ENCODE assay signal across 17 cellular contexts in the genomic region with DNA sequence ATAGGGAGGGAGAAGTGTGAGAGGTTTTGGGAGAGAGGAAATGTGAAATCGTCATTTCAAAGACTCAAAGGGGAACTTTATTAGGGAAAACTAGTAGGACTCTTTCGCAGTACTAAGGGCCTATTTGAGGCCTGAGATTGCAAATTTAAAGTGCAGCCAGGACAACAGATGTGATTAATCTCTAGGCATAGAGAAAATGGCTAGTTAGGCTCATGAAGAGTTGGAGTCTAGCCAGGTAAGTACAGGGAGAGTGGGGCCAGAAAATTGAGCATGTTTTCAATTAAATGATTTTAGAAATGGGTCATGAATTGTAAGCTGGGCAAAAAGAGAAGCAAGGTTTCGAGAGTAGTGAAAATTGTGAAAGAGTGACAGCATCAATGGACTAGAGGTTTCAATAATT.
DNase-seq lines count a peak whose midpoint lies in the region; ATAC-seq and TF ChIP-seq lines count a peak whose summit lies in the region.
"Had no signal": no experiment of that assay in that cellular context is flagged by ENCODE, and none has a peak within 500 bp of the region (broad histone marks: within the 10 kb centered on the region; RNA-seq: fewer than 3 reads in every experiment).

No MANE protein-coding gene starts in this region.

- no peaks in the 10 kb centered on the region for H3K27me3 ChIP-seq in suprapubic skin

- no peaks in the 10 kb centered on the region for H3K36me3 ChIP-seq in suprapubic skin

- no peak for TF ChIP-seq EP300 in suprapubic skin (IDR thresholded peaks at IDR 0.05)

- CTCF ChIA-PET in WTC11 (lab: Charles Lee) = no interaction called here

- peaks cover 11% of the 10 kb centered on the region for H3K4me1 ChIP-seq in suprapubic skin

- peaks cover 5% of the 10 kb centered on the region for H3K4me1 Mint-ChIP-seq in WTC11
- H3K4me1 Mint-ChIP-seq: CD4-positive, CD25-positive, alpha-beta regulatory T cell had no signal

- no peaks in the 10 kb centered on the region for H3K9me3 ChIP-seq in suprapubic skin

- TF ChIP-seq POLR2A in suprapubic skin (IDR thresholded peaks at IDR 0.05) = no peak

- H3K4me3 ChIP-seq in fibroblast of mammary gland (ENCODE audit: control insufficient read depth, low read depth, low read length) = no peak overlapping the region
- no peak overlapping the region for H3K4me3 ChIP-seq in suprapubic skin
- H3K4me3 ChIP-seq: GM12878 had no signal

- DNase-seq in NCI-H82 (lab: John Stamatoyannopoulos, UW) (peak; percentile 27), NCI-H82 treated with DMSO at 0.1 percent for 48 hours (lab: John Stamatoyannopoulos, UW; ENCODE audit: unreplicated experiment) (no peak), NCI-H69 (lab: John Stamatoyannopoulos, UW) (peak; percentile 44), fibroblast of mammary gland (ENCODE audit: low read depth) (peak; percentile 67), suprapubic skin (ENCODE audit: low spot score in 2 of 2) (no peak), anterior cingulate cortex (lab: John Stamatoyannopoulos, UW) (no peak), NCI-H2081 (lab: John Stamatoyannopoulos, UW) (no peak), WTC11 (ENCODE audit: low spot score) (no peak)
- DNase-seq: AML-193; CD4-positive, CD25-positive, alpha-beta regulatory T cell; HCEC 1CT; Kasumi-1; NCI-H1417; NCI-H1930; NCI-H524 treated with DMSO at 0.1 percent for 48 hours; PC-3 had no signal

- no peaks in the 10 kb centered on the region for H3K36me3 Mint-ChIP-seq in WTC11
- H3K36me3 Mint-ChIP-seq: CD4-positive, CD25-positive, alpha-beta regulatory T cell had no signal

- POLR2A ChIA-PET in WTC11 (lab: Charles Lee) = no interaction called here

- 54% methylated on average over 3 of the region's 3 CpGs for WGBS in suprapubic skin

- H3K27ac ChIP-seq in suprapubic skin = peak overlapping the region; percentile 44

- no peak overlapping the region for H3K27ac Mint-ChIP-seq in WTC11

- no peak for TF ChIP-seq CTCF in fibroblast of mammary gland (conservative IDR thresholded peaks at IDR 0.05; ENCODE audit: control insufficient read depth, insufficient read depth, low read depth, low read length)
- no peak for TF ChIP-seq CTCF in suprapubic skin (IDR thresholded peaks at IDR 0.05)
- no peak for TF ChIP-seq CTCF in WTC11 (IDR thresholded peaks at IDR 0.05)

- ATAC-seq in WTC11 = no peak
- ATAC-seq: GM12878, PC-3 had no signal

- no peaks in the 10 kb centered on the region for H3K27me3 Mint-ChIP-seq in WTC11 (ENCODE audit: low read depth)
- H3K27me3 Mint-ChIP-seq: CD4-positive, CD25-positive, alpha-beta regulatory T cell had no signal

- no peak overlapping the region for H3K4me3 Mint-ChIP-seq in WTC11
- H3K4me3 Mint-ChIP-seq: CD4-positive, CD25-positive, alpha-beta regulatory T cell had no signal

- H3K9me3 Mint-ChIP-seq in WTC11 = peaks cover 4% of the 10 kb centered on the region; the same call in 1 of the 2 replicates

TF ChIP-seq in WTC11, 78 proteins besides CTCF, POLR2A, EP300 and RAD21:
- TF ChIP-seq NFATC4 (CRISPR knock-in tag; IDR thresholded peaks at IDR 0.05) = no peak
- TF ChIP-seq SOX15 (CRISPR knock-in tag; IDR thresholded peaks at IDR 0.05) = no peak
- TF ChIP-seq SMAD4 (CRISPR knock-in tag; IDR thresholded peaks at IDR 0.05) = no peak
- no peak for TF ChIP-seq SMAD3 (CRISPR knock-in tag; IDR thresholded peaks at IDR 0.05; ENCODE audit: borderline replicate concordance)
- TF ChIP-seq ESRRA (CRISPR knock-in tag; IDR thresholded peaks at IDR 0.05; ENCODE audit: borderline replicate concordance) = no peak
- TF ChIP-seq, protein P1, sequence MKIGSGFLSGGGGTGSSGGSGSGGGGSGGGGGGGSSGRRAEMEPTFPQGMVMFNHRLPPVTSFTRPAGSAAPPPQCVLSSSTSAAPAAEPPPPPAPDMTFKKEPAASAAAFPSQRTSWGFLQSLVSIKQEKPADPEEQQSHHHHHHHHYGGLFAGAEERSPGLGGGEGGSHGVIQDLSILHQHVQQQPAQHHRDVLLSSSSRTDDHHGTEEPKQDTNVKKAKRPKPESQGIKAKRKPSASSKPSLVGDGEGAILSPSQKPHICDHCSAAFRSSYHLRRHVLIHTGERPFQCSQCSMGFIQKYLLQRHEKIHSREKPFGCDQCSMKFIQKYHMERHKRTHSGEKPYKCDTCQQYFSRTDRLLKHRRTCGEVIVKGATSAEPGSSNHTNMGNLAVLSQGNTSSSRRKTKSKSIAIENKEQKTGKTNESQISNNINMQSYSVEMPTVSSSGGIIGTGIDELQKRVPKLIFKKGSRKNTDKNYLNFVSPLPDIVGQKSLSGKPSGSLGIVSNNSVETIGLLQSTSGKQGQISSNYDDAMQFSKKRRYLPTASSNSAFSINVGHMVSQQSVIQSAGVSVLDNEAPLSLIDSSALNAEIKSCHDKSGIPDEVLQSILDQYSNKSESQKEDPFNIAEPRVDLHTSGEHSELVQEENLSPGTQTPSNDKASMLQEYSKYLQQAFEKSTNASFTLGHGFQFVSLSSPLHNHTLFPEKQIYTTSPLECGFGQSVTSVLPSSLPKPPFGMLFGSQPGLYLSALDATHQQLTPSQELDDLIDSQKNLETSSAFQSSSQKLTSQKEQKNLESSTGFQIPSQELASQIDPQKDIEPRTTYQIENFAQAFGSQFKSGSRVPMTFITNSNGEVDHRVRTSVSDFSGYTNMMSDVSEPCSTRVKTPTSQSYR (CRISPR knock-in tag; IDR thresholded peaks at IDR 0.05) = no peak
- no peak for TF ChIP-seq CREB1 (CRISPR knock-in tag; IDR thresholded peaks at IDR 0.05)
- no peak for TF ChIP-seq ZNF219 (CRISPR knock-in tag; IDR thresholded peaks at IDR 0.05; ENCODE audit: borderline replicate concordance)
- TF ChIP-seq, protein P2, sequence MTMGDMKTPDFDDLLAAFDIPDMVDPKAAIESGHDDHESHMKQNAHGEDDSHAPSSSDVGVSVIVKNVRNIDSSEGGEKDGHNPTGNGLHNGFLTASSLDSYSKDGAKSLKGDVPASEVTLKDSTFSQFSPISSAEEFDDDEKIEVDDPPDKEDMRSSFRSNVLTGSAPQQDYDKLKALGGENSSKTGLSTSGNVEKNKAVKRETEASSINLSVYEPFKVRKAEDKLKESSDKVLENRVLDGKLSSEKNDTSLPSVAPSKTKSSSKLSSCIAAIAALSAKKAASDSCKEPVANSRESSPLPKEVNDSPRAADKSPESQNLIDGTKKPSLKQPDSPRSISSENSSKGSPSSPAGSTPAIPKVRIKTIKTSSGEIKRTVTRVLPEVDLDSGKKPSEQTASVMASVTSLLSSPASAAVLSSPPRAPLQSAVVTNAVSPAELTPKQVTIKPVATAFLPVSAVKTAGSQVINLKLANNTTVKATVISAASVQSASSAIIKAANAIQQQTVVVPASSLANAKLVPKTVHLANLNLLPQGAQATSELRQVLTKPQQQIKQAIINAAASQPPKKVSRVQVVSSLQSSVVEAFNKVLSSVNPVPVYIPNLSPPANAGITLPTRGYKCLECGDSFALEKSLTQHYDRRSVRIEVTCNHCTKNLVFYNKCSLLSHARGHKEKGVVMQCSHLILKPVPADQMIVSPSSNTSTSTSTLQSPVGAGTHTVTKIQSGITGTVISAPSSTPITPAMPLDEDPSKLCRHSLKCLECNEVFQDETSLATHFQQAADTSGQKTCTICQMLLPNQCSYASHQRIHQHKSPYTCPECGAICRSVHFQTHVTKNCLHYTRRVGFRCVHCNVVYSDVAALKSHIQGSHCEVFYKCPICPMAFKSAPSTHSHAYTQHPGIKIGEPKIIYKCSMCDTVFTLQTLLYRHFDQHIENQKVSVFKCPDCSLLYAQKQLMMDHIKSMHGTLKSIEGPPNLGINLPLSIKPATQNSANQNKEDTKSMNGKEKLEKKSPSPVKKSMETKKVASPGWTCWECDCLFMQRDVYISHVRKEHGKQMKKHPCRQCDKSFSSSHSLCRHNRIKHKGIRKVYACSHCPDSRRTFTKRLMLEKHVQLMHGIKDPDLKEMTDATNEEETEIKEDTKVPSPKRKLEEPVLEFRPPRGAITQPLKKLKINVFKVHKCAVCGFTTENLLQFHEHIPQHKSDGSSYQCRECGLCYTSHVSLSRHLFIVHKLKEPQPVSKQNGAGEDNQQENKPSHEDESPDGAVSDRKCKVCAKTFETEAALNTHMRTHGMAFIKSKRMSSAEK (CRISPR knock-in tag; IDR thresholded peaks at IDR 0.05; ENCODE audit: borderline replicate concordance) = no peak
- TF ChIP-seq NFE2L1 (CRISPR knock-in tag; IDR thresholded peaks at IDR 0.05) = no peak
- TF ChIP-seq NR1H2 (CRISPR knock-in tag; IDR thresholded peaks at IDR 0.05) = no peak
- no peak for TF ChIP-seq TEAD4 (CRISPR knock-in tag; IDR thresholded peaks at IDR 0.05)
- TF ChIP-seq, protein P3, sequence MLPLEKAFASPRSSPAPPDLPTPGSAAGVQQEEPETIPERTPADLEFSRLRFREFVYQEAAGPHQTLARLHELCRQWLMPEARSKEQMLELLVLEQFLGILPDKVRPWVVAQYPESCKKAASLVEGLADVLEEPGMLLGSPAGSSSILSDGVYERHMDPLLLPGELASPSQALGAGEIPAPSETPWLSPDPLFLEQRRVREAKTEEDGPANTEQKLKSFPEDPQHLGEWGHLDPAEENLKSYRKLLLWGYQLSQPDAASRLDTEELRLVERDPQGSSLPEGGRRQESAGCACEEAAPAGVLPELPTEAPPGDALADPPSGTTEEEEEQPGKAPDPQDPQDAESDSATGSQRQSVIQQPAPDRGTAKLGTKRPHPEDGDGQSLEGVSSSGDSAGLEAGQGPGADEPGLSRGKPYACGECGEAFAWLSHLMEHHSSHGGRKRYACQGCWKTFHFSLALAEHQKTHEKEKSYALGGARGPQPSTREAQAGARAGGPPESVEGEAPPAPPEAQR (CRISPR knock-in tag; IDR thresholded peaks at IDR 0.05) = no peak
- no peak for TF ChIP-seq SP1 (CRISPR knock-in tag; conservative IDR thresholded peaks at IDR 0.05)
- TF ChIP-seq, protein P4, sequence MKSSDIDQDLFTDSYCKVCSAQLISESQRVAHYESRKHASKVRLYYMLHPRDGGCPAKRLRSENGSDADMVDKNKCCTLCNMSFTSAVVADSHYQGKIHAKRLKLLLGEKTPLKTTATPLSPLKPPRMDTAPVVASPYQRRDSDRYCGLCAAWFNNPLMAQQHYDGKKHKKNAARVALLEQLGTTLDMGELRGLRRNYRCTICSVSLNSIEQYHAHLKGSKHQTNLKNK (CRISPR knock-in tag; IDR thresholded peaks at IDR 0.05) = no peak
- no peak for TF ChIP-seq CBFB (CRISPR knock-in tag; IDR thresholded peaks at IDR 0.05; ENCODE audit: low read depth)

Comparison
In these comparisons a context has a peak if more than half of its experiments do, and no peak if none do; other contexts are left out.
1. DNase-seq: peak in NCI-H82 (single experiment), NCI-H69 (single experiment) and fibroblast of mammary gland (single experiment); none in NCI-H82 treated with DMSO at 0.1 percent for 48 hours (single experiment), suprapubic skin (0 of 2), anterior cingulate cortex (0 of 58), NCI-H2081 (0 of 2) and WTC11 (single experiment).